23 cellular contexts compared by ENCODE assay signal in the genomic region with DNA sequence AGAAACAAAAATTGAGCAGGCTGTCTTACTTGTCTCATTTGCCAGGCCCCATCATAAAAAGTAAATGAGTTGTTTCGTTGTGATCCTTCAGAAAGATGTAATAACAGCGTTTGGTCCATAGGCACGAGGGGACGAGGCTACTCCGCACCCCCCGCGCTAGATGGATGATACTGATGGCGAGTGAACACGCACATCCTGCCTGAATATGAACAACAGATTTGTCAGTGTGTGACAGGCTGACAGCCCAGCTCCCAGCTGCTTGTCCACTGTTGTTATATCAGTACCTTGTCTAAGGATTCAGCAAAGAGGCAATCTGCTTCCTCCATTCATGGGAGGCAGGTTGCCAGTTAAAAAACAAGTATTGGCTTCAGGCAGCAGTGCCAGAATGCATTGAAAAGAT.
DNase-seq lines count a peak whose midpoint lies in the region; ATAC-seq and TF ChIP-seq lines count a peak whose summit lies in the region.
"Had no signal": no experiment of that assay in that cellular context is flagged by ENCODE, and none has a peak within 500 bp of the region (broad histone marks: within the 10 kb centered on the region; RNA-seq: fewer than 3 reads in every experiment).

No MANE protein-coding gene starts in this region.

- H3K4me3 ChIP-seq in mammary epithelial cell (replicated peaks in 1 of 3; ENCODE audit: insufficient read depth in 1 of 3, low read depth in 2 of 3, low read length in 3 of 3) (no peak overlapping the region), breast epithelium (no peak overlapping the region), gastroesophageal sphincter (peak overlapping the region in 1 of 2 donors; percentile 23), thoracic aorta (peak overlapping the region; percentile 43)
- H3K4me3 ChIP-seq: adrenal gland; BLaER1 treated with 17β-estradiol and CSF1 and Interleukin-3, amounts not matched to agents 10 nM and 100 nM; skin epidermis had no signal

- no peaks in the 10 kb centered on the region for H3K4me1 Mint-ChIP-seq in T-helper 2 cell treated with Interferon-gamma antibody and Interleukin-4, amounts not matched to agents 5 μg/mL and 100 μg/mL, for 36 hours (ENCODE audit: low read depth)
- no peaks in the 10 kb centered on the region for H3K4me1 Mint-ChIP-seq in immature natural killer cell
- H3K4me1 Mint-ChIP-seq: naive B cell, T-helper 17 cell had no signal

- intact Hi-C loops in mammary epithelial cell (cut with micrococcal nuclease), result no loop called here
- intact Hi-C loops in breast epithelium (cut with DNase I; ENCODE audit: low total_unique reads), result no loop called here

- ATAC-seq in gastroesophageal sphincter, result no peak
- no peak for ATAC-seq in thoracic aorta (ENCODE audit: insufficient number of reproducible peaks, low FRiP score, low read depth)
- ATAC-seq: T-helper 17 cell, WTC11 had no signal

- H3K4me2 ChIP-seq in mammary epithelial cell (ENCODE audit: insufficient read depth, low read depth, low read length), result no peak overlapping the region
- H3K4me2 ChIP-seq: BLaER1 treated with 17β-estradiol and CSF1 and Interleukin-3, amounts not matched to agents 10 nM and 100 nM had no signal

- TF ChIP-seq CTCF in mammary epithelial cell (conservative IDR thresholded peaks at IDR 0.05 in 1 of 2, IDR thresholded peaks at IDR 0.05 in 1 of 2; ENCODE audit: extremely low read depth in 1 of 2, insufficient read depth in 1 of 2, low read depth in 1 of 2, low read length in 2 of 2), result no peak
- no peak for TF ChIP-seq CTCF in breast epithelium (IDR thresholded peaks at IDR 0.05)
- no peak for TF ChIP-seq CTCF in gastroesophageal sphincter (IDR thresholded peaks at IDR 0.05)
- no peak for TF ChIP-seq CTCF in thoracic aorta (IDR thresholded peaks at IDR 0.05)

- H3K36me3 Mint-ChIP-seq in T-helper 2 cell treated with Interferon-gamma antibody and Interleukin-4, amounts not matched to agents 5 μg/mL and 100 μg/mL, for 36 hours (ENCODE audit: low read depth), result no peaks in the 10 kb centered on the region
- no peaks in the 10 kb centered on the region for H3K36me3 Mint-ChIP-seq in immature natural killer cell
- H3K36me3 Mint-ChIP-seq: naive B cell, WTC11 had no signal

- WGBS in mammary epithelial cell (ENCODE audit: low coverage, missing lambda C conversion rate), result 79% methylated on average over 9 of the region's 9 CpGs
- 39 to 60% methylated on average over 2 to 9 of the region's 9 CpGs for WGBS in gastroesophageal sphincter (ENCODE audit: low coverage in 1 of 2), 2 donors

- peak overlapping the region; percentile 71 for H2AFZ ChIP-seq in mammary epithelial cell (ENCODE audit: low read depth, low read length)

- H3K27ac ChIP-seq in mammary epithelial cell (ENCODE audit: insufficient read depth, low read depth, low read length) (no peak overlapping the region), breast epithelium (no peak overlapping the region), gastroesophageal sphincter (peak overlapping the region in 3 of 4 donors; percentile 56 to 75 (median 58)), thoracic aorta (no peak overlapping the region)
- H3K27ac ChIP-seq: adrenal gland; BLaER1 treated with 17β-estradiol and CSF1 and Interleukin-3, amounts not matched to agents 10 nM and 100 nM; epithelial cell of prostate; skin epidermis had no signal

- no peak overlapping the region for H3K4me3 Mint-ChIP-seq in T-helper 2 cell treated with Interferon-gamma antibody and Interleukin-4, amounts not matched to agents 5 μg/mL and 100 μg/mL, for 36 hours
- H3K4me3 Mint-ChIP-seq in immature natural killer cell, result no peak overlapping the region
- H3K4me3 Mint-ChIP-seq: naive B cell; stimulated activated naive CD8-positive, alpha-beta T cell treated with anti-CD3 and anti-CD28 coated beads, Interleukin-15, Interleukin-2, amounts not matched to agents 100 ng/mL and 50 ng/mL, for 24 hours; T-helper 17 cell; WTC11 had no signal

- TF ChIP-seq POLR2A in breast epithelium (IDR thresholded peaks at IDR 0.05) (no peak), gastroesophageal sphincter (IDR thresholded peaks at IDR 0.05) (no peak)

- BruUV-seq in mammary epithelial cell (replicated peaks; lab: Mats Ljungman, UMichigan), result no TSS peak

- H3K27ac Mint-ChIP-seq in T-helper 2 cell treated with Interferon-gamma antibody and Interleukin-4, amounts not matched to agents 5 μg/mL and 100 μg/mL, for 36 hours, result no peak overlapping the region
- no peak overlapping the region for H3K27ac Mint-ChIP-seq in immature natural killer cell
- H3K27ac Mint-ChIP-seq: naive B cell; progenitor cell of endocrine pancreas; stimulated activated naive CD8-positive, alpha-beta T cell treated with anti-CD3 and anti-CD28 coated beads, Interleukin-15, Interleukin-2, amounts not matched to agents 100 ng/mL and 50 ng/mL, for 24 hours; T-helper 17 cell; WTC11 had no signal

- no peaks in the 10 kb centered on the region for H3K27me3 Mint-ChIP-seq in T-helper 2 cell treated with Interferon-gamma antibody and Interleukin-4, amounts not matched to agents 5 μg/mL and 100 μg/mL, for 36 hours (ENCODE audit: low read depth)
- H3K27me3 Mint-ChIP-seq in immature natural killer cell (ENCODE audit: low read depth in 3 of 3), result no peaks in the 10 kb centered on the region
- H3K27me3 Mint-ChIP-seq: naive B cell had no signal

- no peak for TF ChIP-seq EP300 in gastroesophageal sphincter (IDR thresholded peaks at IDR 0.05)

- no peak for DNase-seq in mammary epithelial cell
- DNase-seq in breast epithelium (ENCODE audit: low spot score in 2 of 2), result no peak
- peak; percentile 41 for DNase-seq in SK-N-DZ (ENCODE audit: low spot score)
- no peak for DNase-seq in thoracic aorta (ENCODE audit: low spot score)
- DNase-seq in T-helper 2 cell treated with Interferon-gamma antibody and Interleukin-4, amounts not matched to agents 5 μg/mL and 100 μg/mL, for 36 hours (ENCODE audit: low spot score), result no peak
- no peak for DNase-seq in immature natural killer cell
- DNase-seq in hepatic stellate cell (ENCODE audit: low spot score), result no peak
- DNase-seq: activated CD4-positive, alpha-beta T cell treated with anti-CD3 and anti-CD28 coated beads, Interleukin-2, amount 50 U/mL, for 4 hours; adrenal gland; EL; mesenchymal stem cell; naive B cell; NCI-H1105; NCI-H69; SIG-M5; T-helper 17 cell had no signal

- H3K9me3 ChIP-seq in mammary epithelial cell (replicated peaks; ENCODE audit: insufficient read depth, low read length) (no peaks in the 10 kb centered on the region), breast epithelium (no peaks in the 10 kb centered on the region), gastroesophageal sphincter (no peaks in the 10 kb centered on the region), thoracic aorta (no peaks in the 10 kb centered on the region)
- H3K9me3 ChIP-seq: adrenal gland had no signal

- H3K9me3 Mint-ChIP-seq in T-helper 2 cell treated with Interferon-gamma antibody and Interleukin-4, amounts not matched to agents 5 μg/mL and 100 μg/mL, for 36 hours, result no peaks in the 10 kb centered on the region
- peaks cover 0 to 11% (median 2%) of the 10 kb centered on the region in 6 donors for H3K9me3 Mint-ChIP-seq in immature natural killer cell
- H3K9me3 Mint-ChIP-seq: stimulated activated naive CD8-positive, alpha-beta T cell treated with anti-CD3 and anti-CD28 coated beads, Interleukin-15, Interleukin-2, amounts not matched to agents 100 ng/mL and 50 ng/mL, for 24 hours; WTC11 had no signal

- in situ Hi-C loops in mammary epithelial cell (cut with MboI; ENCODE audit: low sequenced_read_pairs in 2 of 2), result no loop called here

- no peaks in the 10 kb centered on the region for H3K79me2 ChIP-seq in mammary epithelial cell (ENCODE audit: insufficient read depth, low read length)

- dilution Hi-C loops in mammary epithelial cell (cut with HindIII; ENCODE audit: low sequenced_read_pairs), result no loop called here

- no peak overlapping the region for H3K9ac ChIP-seq in mammary epithelial cell (ENCODE audit: insufficient read depth, low read length)
- H3K9ac ChIP-seq: BLaER1 treated with 17β-estradiol and CSF1 and Interleukin-3, amounts not matched to agents 10 nM and 100 nM had no signal

- no peaks in the 10 kb centered on the region for H3K36me3 ChIP-seq in mammary epithelial cell (ENCODE audit: insufficient read depth, low read length)
- H3K36me3 ChIP-seq in breast epithelium, result peaks cover 3% of the 10 kb centered on the region
- H3K36me3 ChIP-seq in gastroesophageal sphincter, result no peaks in the 10 kb centered on the region
- no peaks in the 10 kb centered on the region for H3K36me3 ChIP-seq in thoracic aorta
- H3K36me3 ChIP-seq: adrenal gland; BLaER1 treated with 17β-estradiol and CSF1 and Interleukin-3, amounts not matched to agents 10 nM and 100 nM had no signal

- H3K27me3 ChIP-seq in mammary epithelial cell (ENCODE audit: insufficient read depth, low read length) (no peaks in the 10 kb centered on the region), breast epithelium (no peaks in the 10 kb centered on the region), gastroesophageal sphincter (no peaks in the 10 kb centered on the region), thoracic aorta (replicated peaks; ENCODE audit: insufficient read depth) (no peaks in the 10 kb centered on the region)
- H3K27me3 ChIP-seq: adrenal gland; BLaER1 treated with 17β-estradiol and CSF1 and Interleukin-3, amounts not matched to agents 10 nM and 100 nM had no signal

- no peaks in the 10 kb centered on the region for H4K20me1 ChIP-seq in mammary epithelial cell (ENCODE audit: insufficient read depth, low read length)
- H4K20me1 ChIP-seq: BLaER1 treated with 17β-estradiol and CSF1 and Interleukin-3, amounts not matched to agents 10 nM and 100 nM had no signal

- CTCF ChIA-PET in mammary epithelial cell (lab: Charles Lee; ENCODE audit: low non-redundant PET), result no interaction called here

- H3K4me1 ChIP-seq in mammary epithelial cell (ENCODE audit: insufficient read depth, low read length), result no peaks in the 10 kb centered on the region
- H3K4me1 ChIP-seq in breast epithelium, result no peaks in the 10 kb centered on the region
- H3K4me1 ChIP-seq in gastroesophageal sphincter, result peaks cover 0 to 15% (median 3%) of the 10 kb centered on the region in 3 donors
- peaks cover 0 to 6% of the 10 kb centered on the region in 2 donors for H3K4me1 ChIP-seq in thoracic aorta (ENCODE audit: control insufficient read depth in 1 of 2, low read depth in 2 of 2)
- H3K4me1 ChIP-seq: adrenal gland; BLaER1 treated with 17β-estradiol and CSF1 and Interleukin-3, amounts not matched to agents 10 nM and 100 nM had no signal

Comparison
In these comparisons a context has a peak if more than half of its experiments do, and no peak if none do; other contexts are left out.
1. H3K27ac ChIP-seq: peak in gastroesophageal sphincter (3 of 4); none in mammary epithelial cell (single experiment), breast epithelium (0 of 2) and thoracic aorta (0 of 2).